ENCODE assay signal across 17 cellular contexts in the genomic region with DNA sequence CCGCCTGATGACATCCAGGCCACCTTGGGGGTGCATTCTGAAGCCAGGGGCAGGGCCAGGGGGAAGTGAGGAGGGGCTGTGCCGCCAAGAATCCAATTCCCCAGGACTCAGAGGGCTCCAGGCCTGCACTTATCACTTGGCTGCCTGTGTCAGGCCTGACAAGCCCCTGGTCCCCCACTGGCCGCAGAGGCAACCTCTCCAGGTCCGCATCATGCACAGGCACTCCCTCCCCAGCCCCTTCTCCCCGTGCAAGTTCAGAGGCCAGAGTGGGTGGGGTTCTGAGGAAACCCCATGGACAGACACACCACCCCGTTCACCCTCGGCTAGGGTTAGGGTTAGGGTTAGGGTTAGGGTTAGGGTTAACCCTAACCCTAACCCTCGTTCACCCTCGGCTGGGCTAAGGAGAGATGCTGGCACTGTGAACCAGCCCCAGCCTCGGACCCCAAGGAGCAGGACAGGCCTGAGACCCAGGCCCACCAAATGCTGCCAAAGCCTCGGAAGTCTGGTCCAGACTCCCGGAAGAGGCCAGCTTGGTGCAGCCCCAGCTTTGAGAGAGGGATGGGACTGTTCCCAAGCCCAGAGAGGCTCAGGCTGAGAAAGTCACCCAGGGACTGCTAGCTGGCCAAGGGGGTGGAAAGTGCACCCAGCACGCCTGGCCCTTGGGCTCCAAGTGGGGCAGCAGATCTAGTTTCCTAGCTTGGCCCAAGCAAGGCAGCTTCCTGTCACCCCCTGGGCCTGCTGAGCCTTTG. TPM values are rescaled to one million over a fixed set of nuclear protein-coding genes. Genes with fewer than 3 reads are reported as not detected.
"Had no signal": no experiment of that assay in that cellular context is flagged by ENCODE, and none has a peak within 500 bp of the region (broad histone marks: within the 10 kb centered on the region; RNA-seq: fewer than 3 reads in every experiment).

No MANE protein-coding gene starts in this region.

- H3K4me1 Mint-ChIP-seq: activated naive CD8-positive, alpha-beta T cell treated with anti-CD3 and anti-CD28 coated beads, Interleukin-2, amount 50 U/mL, for 24 hours had no signal

- ATAC-seq: activated CD8-positive, alpha-beta T cell treated with anti-CD3 and anti-CD28 coated beads for 36 hours; activated naive CD8-positive, alpha-beta T cell treated with anti-CD3 and anti-CD28 coated beads, Interleukin-2, amount 50 U/mL, for 24 hours; activated T-cell treated with anti-CD3 and anti-CD28 coated beads, Interleukin-2, amount 50 U/mL, for 72 hours; gastrocnemius medialis; heart right ventricle; right cardiac atrium; T-cell had no signal

- H3K36me3 ChIP-seq: gastrocnemius medialis, heart right ventricle, neural progenitor cell had no signal

- H3K27me3 ChIP-seq: gastrocnemius medialis, heart right ventricle, neural progenitor cell had no signal

- H3K9me3 Mint-ChIP-seq: activated CD8-positive, alpha-beta T cell treated with anti-CD3 and anti-CD28 coated beads for 36 hours; activated naive CD8-positive, alpha-beta T cell treated with anti-CD3 and anti-CD28 coated beads, Interleukin-2, amount 50 U/mL, for 24 hours; activated T-cell treated with anti-CD3 and anti-CD28 coated beads, Interleukin-2, amount 50 U/mL, for 72 hours; neural progenitor cell; T-cell had no signal

- FAIRE-seq: islet of Langerhans, small intestine had no signal

- H3K4me2 ChIP-seq: neural progenitor cell had no signal

- H3K27ac ChIP-seq: coronary artery, epithelial cell of prostate, gastrocnemius medialis, heart right ventricle, neural progenitor cell, VCaP had no signal

- H3K4me1 ChIP-seq: neural progenitor cell had no signal

- H3K4me3 Mint-ChIP-seq: activated CD8-positive, alpha-beta T cell treated with anti-CD3 and anti-CD28 coated beads for 36 hours; activated naive CD8-positive, alpha-beta T cell treated with anti-CD3 and anti-CD28 coated beads, Interleukin-2, amount 50 U/mL, for 24 hours; activated T-cell treated with anti-CD3 and anti-CD28 coated beads, Interleukin-2, amount 50 U/mL, for 72 hours; neural progenitor cell; T-cell had no signal

- H3K4me3 ChIP-seq: coronary artery, gastrocnemius medialis, heart right ventricle, neural progenitor cell had no signal

- H3K27ac Mint-ChIP-seq: activated CD8-positive, alpha-beta T cell treated with anti-CD3 and anti-CD28 coated beads for 36 hours; activated naive CD8-positive, alpha-beta T cell treated with anti-CD3 and anti-CD28 coated beads, Interleukin-2, amount 50 U/mL, for 24 hours; activated T-cell treated with anti-CD3 and anti-CD28 coated beads, Interleukin-2, amount 50 U/mL, for 72 hours; T-cell had no signal

- H2AFZ ChIP-seq: neural progenitor cell had no signal

- H3K36me3 Mint-ChIP-seq: neural progenitor cell, T-cell had no signal

- DNase-seq: activated CD8-positive, alpha-beta memory T cell treated with anti-CD3 and anti-CD28 coated beads, Interleukin-2, amount 50 U/mL, for 4 hours; activated CD8-positive, alpha-beta T cell treated with anti-CD3 and anti-CD28 coated beads for 36 hours; activated naive CD4-positive, alpha-beta T cell treated with Interleukin-2 at 50 U/mL for 16 hours; activated naive CD8-positive, alpha-beta T cell treated with anti-CD3 and anti-CD28 coated beads, Interleukin-2, amount 50 U/mL, for 24 hours; activated T-cell treated with anti-CD3 and anti-CD28 coated beads, Interleukin-2, amount 50 U/mL, for 72 hours; caudate nucleus; effector CD8-positive, alpha-beta T cell; gastrocnemius medialis; small intestine; T-cell had no signal

- H3K27me3 Mint-ChIP-seq: activated CD8-positive, alpha-beta T cell treated with anti-CD3 and anti-CD28 coated beads for 36 hours; activated naive CD8-positive, alpha-beta T cell treated with anti-CD3 and anti-CD28 coated beads, Interleukin-2, amount 50 U/mL, for 24 hours; T-cell had no signal

- H3K9me3 ChIP-seq: gastrocnemius medialis, heart right ventricle had no signal

- H3K9ac ChIP-seq: neural progenitor cell had no signal

RNA-seq across cellular contexts. Expression of a gene that starts 4.9 kb away (rescaled TPM):
- total RNA-seq: activated CD8-positive, alpha-beta T cell treated with anti-CD3 and anti-CD28 coated beads for 36 hours; activated T-cell treated with anti-CD3 and anti-CD28 coated beads, Interleukin-2, amount 50 U/mL, for 72 hours; right cardiac atrium; T-cell had no signal
